Comparison of ENCODE assay signal across 36 cellular contexts in genomic region chr2:193267496-193268002, GRCh38.
"Had no signal": no experiment of that assay in that cellular context is flagged by ENCODE, and none has a peak within 500 bp of the region (broad histone marks: within the 10 kb centered on the region; RNA-seq: fewer than 3 reads in every experiment).

No MANE protein-coding gene starts in this region.

- H3K27me3 Mint-ChIP-seq: activated B cell treated with CpG ODN at 0.5 μM for 24 hours; activated CD4-positive, alpha-beta memory T cell treated with anti-CD3 and anti-CD28 coated beads for 36 hours; activated naive CD4-positive, alpha-beta T cell treated with anti-CD3 and anti-CD28 coated beads, Interleukin-2, amount 10 ng/mL, durations not matched to agents 7 days and 5 days; activated naive CD8-positive, alpha-beta T cell; activated naive CD8-positive, alpha-beta T cell treated with anti-CD3 and anti-CD28 coated beads, Interleukin-2, amount 50 U/mL, for 24 hours; central memory CD8-positive, alpha-beta T cell; T-cell; T-helper 17 cell had no signal

- H3K27ac Mint-ChIP-seq: activated B cell treated with CpG ODN at 0.5 μM for 24 hours; activated CD4-positive, alpha-beta memory T cell treated with anti-CD3 and anti-CD28 coated beads for 36 hours; activated naive CD4-positive, alpha-beta T cell treated with anti-CD3 and anti-CD28 coated beads, Interleukin-2, amount 10 ng/mL, durations not matched to agents 7 days and 5 days; activated naive CD8-positive, alpha-beta T cell; activated naive CD8-positive, alpha-beta T cell treated with anti-CD3 and anti-CD28 coated beads, Interleukin-2, amount 50 U/mL, for 24 hours; T-cell; T-helper 17 cell had no signal

- H3K4me3 Mint-ChIP-seq: activated B cell treated with CpG ODN at 0.5 μM for 24 hours; activated CD4-positive, alpha-beta memory T cell treated with anti-CD3 and anti-CD28 coated beads for 36 hours; activated naive CD4-positive, alpha-beta T cell treated with anti-CD3 and anti-CD28 coated beads, Interleukin-2, amount 10 ng/mL, durations not matched to agents 7 days and 5 days; activated naive CD8-positive, alpha-beta T cell; activated naive CD8-positive, alpha-beta T cell treated with anti-CD3 and anti-CD28 coated beads, Interleukin-2, amount 50 U/mL, for 24 hours; activated T-cell treated with anti-CD3 and anti-CD28 coated beads, Interleukin-2, amount 50 U/mL, for 4 hours; central memory CD8-positive, alpha-beta T cell; T-cell; T-helper 17 cell had no signal

- H3K4me3 ChIP-seq: ascending aorta, cardiac muscle cell, Peyer's patch had no signal

- DNase-seq: activated B cell treated with CpG ODN at 0.5 μM for 24 hours; activated CD4-positive, alpha-beta memory T cell treated with anti-CD3 and anti-CD28 coated beads for 36 hours; activated CD4-positive, alpha-beta T cell treated with anti-CD3 and anti-CD28 coated beads for 4 hours; activated CD4-positive, alpha-beta T cell treated with anti-CD3 and anti-CD28 coated beads, Interleukin-2, amount 50 U/mL, for 1 hour; activated CD4-positive, CD25-positive, alpha-beta regulatory T cell treated with anti-CD3 and anti-CD28 coated beads, Interleukin-2, amount 50 U/mL, for 72 hours; activated CD8-positive, alpha-beta memory T cell treated with anti-CD3 and anti-CD28 coated beads, Interleukin-2, amount 50 U/mL, for 4 hours; activated effector memory CD4-positive, alpha-beta T cell treated with Interleukin-2 at 50 U/mL for 16 hours; activated naive CD4-positive, alpha-beta T cell treated with anti-CD3 and anti-CD28 coated beads, Interleukin-2, amount 10 ng/mL, durations not matched to agents 7 days and 5 days; activated naive CD8-positive, alpha-beta T cell treated with anti-CD3 and anti-CD28 coated beads, Interleukin-2, amount 50 U/mL, for 24 hours; activated T-cell treated with anti-CD3 and anti-CD28 coated beads for 4 hours; activated T-cell treated with anti-CD3 and anti-CD28 coated beads, Interleukin-2, amount 50 U/mL, for 4 hours; amygdala; MM.1S; NCI-H1092 treated with DMSO at 0.1 percent for 48 hours; NCI-H1417; NCI-H146; NCI-H187; NCI-H2029 treated with DMSO at 0.1 percent for 48 hours; NCI-H2107; NCI-H2171; NCI-H510A; NCI-H526; NCI-H748 treated with DMSO at 0.1 percent for 48 hours; NK-92 treated with Interleukin-12 subunit alpha and Interleukin-12 subunit beta, amount 100 ng/mL, for 24 hours; PC-3; Peyer's patch; T-cell; T-helper 17 cell had no signal

- H3K36me3 Mint-ChIP-seq: activated CD4-positive, alpha-beta memory T cell treated with anti-CD3 and anti-CD28 coated beads for 36 hours; activated naive CD4-positive, alpha-beta T cell treated with anti-CD3 and anti-CD28 coated beads, Interleukin-2, amount 10 ng/mL, durations not matched to agents 7 days and 5 days; activated naive CD8-positive, alpha-beta T cell; T-cell had no signal

- H3K4me1 ChIP-seq: ascending aorta, Peyer's patch had no signal

- H3K27me3 ChIP-seq: ascending aorta, cardiac muscle cell, Peyer's patch had no signal

- H3K9me3 ChIP-seq: ascending aorta, Peyer's patch had no signal

- H3K27ac ChIP-seq: ascending aorta, cardiac muscle cell, KMS-11, Peyer's patch, RWPE1, VCaP had no signal

- ATAC-seq: activated naive CD8-positive, alpha-beta T cell treated with anti-CD3 and anti-CD28 coated beads, Interleukin-2, amount 50 U/mL, for 24 hours; activated T-cell treated with anti-CD3 and anti-CD28 coated beads, Interleukin-2, amount 50 U/mL, for 4 hours; PC-3; Right ventricle myocardium inferior; T-cell; T-helper 17 cell had no signal

- H3K4me2 ChIP-seq: KMS-11 had no signal

- H3K9me3 Mint-ChIP-seq: activated B cell treated with CpG ODN at 0.5 μM for 24 hours; activated CD4-positive, alpha-beta memory T cell treated with anti-CD3 and anti-CD28 coated beads for 36 hours; activated naive CD4-positive, alpha-beta T cell treated with anti-CD3 and anti-CD28 coated beads, Interleukin-2, amount 10 ng/mL, durations not matched to agents 7 days and 5 days; activated naive CD8-positive, alpha-beta T cell treated with anti-CD3 and anti-CD28 coated beads, Interleukin-2, amount 50 U/mL, for 24 hours; activated T-cell treated with anti-CD3 and anti-CD28 coated beads, Interleukin-2, amount 50 U/mL, for 4 hours; central memory CD8-positive, alpha-beta T cell; T-cell had no signal

- H3K9ac ChIP-seq: KMS-11 had no signal

- H3K36me3 ChIP-seq: ascending aorta, cardiac muscle cell, Peyer's patch had no signal

- H3K4me1 Mint-ChIP-seq: activated B cell treated with CpG ODN at 0.5 μM for 24 hours; activated naive CD4-positive, alpha-beta T cell treated with anti-CD3 and anti-CD28 coated beads, Interleukin-2, amount 10 ng/mL, durations not matched to agents 7 days and 5 days; activated naive CD8-positive, alpha-beta T cell treated with anti-CD3 and anti-CD28 coated beads, Interleukin-2, amount 50 U/mL, for 24 hours; central memory CD8-positive, alpha-beta T cell; T-cell had no signal
